23 cellular contexts compared by ENCODE assay signal in the genomic region with DNA sequence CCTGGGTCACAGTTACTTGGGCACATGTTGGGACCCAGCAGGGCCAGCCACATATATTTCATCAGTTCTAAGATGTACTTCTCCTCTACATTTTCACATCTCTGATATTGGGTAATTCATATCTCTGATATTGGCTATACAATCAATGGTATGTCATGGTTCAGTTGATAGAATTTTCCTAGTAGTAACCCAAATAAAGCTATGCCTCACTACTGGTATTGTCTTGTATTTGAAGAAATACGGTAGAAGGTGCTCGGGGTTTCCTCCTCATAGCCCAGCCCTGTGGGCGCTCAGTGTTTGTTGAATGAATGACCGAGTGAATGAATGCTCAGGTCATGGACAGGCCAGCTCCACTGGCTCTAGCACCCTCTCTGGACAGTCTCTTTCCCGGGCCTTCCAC.
"Had no signal": no experiment of that assay in that cellular context is flagged by ENCODE, and none has a peak within 500 bp of the region (broad histone marks: within the 10 kb centered on the region; RNA-seq: fewer than 3 reads in every experiment).

No MANE protein-coding gene starts in this region.

- DNase-seq: dermis blood vessel endothelial cell; dorsolateral prefrontal cortex; effector CD4-positive, alpha-beta T cell; effector memory CD4-positive, alpha-beta T cell; esophagus squamous epithelium; foreskin fibroblast; foreskin melanocyte; gastrocnemius medialis; heart left ventricle; hypothalamus; immature natural killer cell; islet precursor cell; left cardiac atrium; left lung; left ventricle myocardium superior; lower lobe of right lung; mesendoderm; midbrain; naive thymus-derived CD4-positive, alpha-beta T cell had no signal

- FAIRE-seq: colon, endothelial cell of umbilical vein had no signal

- H3K4me2 ChIP-seq: hepatocyte had no signal

- H3K36me3 ChIP-seq: esophagus squamous epithelium, gastrocnemius medialis, heart left ventricle, left lung, lower lobe of right lung had no signal

- H3K27ac ChIP-seq: coronary artery, dorsolateral prefrontal cortex, esophagus squamous epithelium, gastrocnemius medialis, heart left ventricle, hepatocyte, left lung, lower lobe of right lung had no signal

- H2AFZ ChIP-seq: hepatocyte had no signal

- H3K79me2 ChIP-seq: hepatocyte had no signal

- H3K4me1 ChIP-seq: esophagus squamous epithelium, gastrocnemius medialis, heart left ventricle, left lung, lower lobe of right lung had no signal

- ATAC-seq: gastrocnemius medialis; heart left ventricle; left cardiac atrium; left lung; left ventricle myocardium superior; lower lobe of right lung; naive thymus-derived CD4-positive, alpha-beta T cell had no signal

- H3K4me3 ChIP-seq: coronary artery, dorsolateral prefrontal cortex, esophagus squamous epithelium, gastrocnemius medialis, heart left ventricle, hepatocyte, left lung, lower lobe of right lung had no signal

- H3K9me3 ChIP-seq: esophagus squamous epithelium, gastrocnemius medialis, heart left ventricle, left lung, lower lobe of right lung had no signal
